ENCODE assay signal across 14 cellular contexts in the genomic region with DNA sequence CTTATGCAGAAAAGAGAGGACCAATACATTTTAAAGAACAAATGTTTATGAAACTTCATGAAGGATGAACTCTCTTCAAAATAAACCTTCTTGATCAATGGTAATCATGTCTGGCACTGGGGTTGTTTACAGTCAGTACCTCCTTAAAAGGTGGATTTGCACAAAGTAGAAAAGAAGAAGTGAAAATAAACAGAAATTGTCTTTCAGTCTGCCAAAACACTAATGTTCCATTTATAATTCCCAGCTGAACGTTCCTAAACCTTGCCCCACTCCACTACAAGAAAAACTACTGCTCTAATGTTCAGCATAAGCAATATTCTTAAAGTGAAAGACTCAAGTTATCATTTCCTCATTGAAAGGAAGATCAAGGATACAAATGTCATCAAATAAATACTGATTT.
DNase-seq lines count a peak whose midpoint lies in the region; ATAC-seq, FAIRE-seq and TF ChIP-seq lines count a peak whose summit lies in the region.
"Had no signal": no experiment of that assay in that cellular context is flagged by ENCODE, and none has a peak within 500 bp of the region (broad histone marks: within the 10 kb centered on the region; RNA-seq: fewer than 3 reads in every experiment).

No MANE protein-coding gene starts in this region.

- H3K9ac ChIP-seq in GM12878 (ENCODE audit: control insufficient read depth, insufficient read depth, low read length) = no peak overlapping the region

- intact Hi-C loops in GM12878 (cut with micrococcal nuclease; ENCODE audit: unreplicated experiment) (no loop called here), testis (cut with DNase I; ENCODE audit: low total_unique reads) (no loop called here)

- H3K36me3 ChIP-seq in ACC112 (ENCODE audit: insufficient read depth, low read length) (0 out of 2 replicates have a peak, but pooled peaks cover 4% of the 10 kb centered on the region), GM12878 (ENCODE audit: control insufficient read depth in 2 of 2, insufficient read depth in 2 of 2, low read length in 1 of 2) (peaks cover 0 to 8% of the 10 kb centered on the region in 2 experiments; a peak in 2 of 4 replicates), testis (ENCODE audit: low read depth, missing control alignments) (no peaks in the 10 kb centered on the region)

- CTCF ChIA-PET in GM12878 (lab: Yijun Ruan, JAX) = interaction anchor here (1.5 kb wide), 1 partner anchor 72 kb away, joined by 3 read pairs; no protein-coding TSS in a partner anchor

- RAD21 ChIA-PET in GM12878 (lab: Charles Lee; ENCODE audit: unreplicated experiment) = no interaction called here

- H3K79me2 ChIP-seq in ACC112 (ENCODE audit: control insufficient read depth, insufficient read depth, low read length, unreplicated experiment) = peaks cover 19% of the 10 kb centered on the region
- no peaks in the 10 kb centered on the region for H3K79me2 ChIP-seq in GM12878 (ENCODE audit: control insufficient read depth, insufficient read depth, low read length)

- peaks cover 16% of the 10 kb centered on the region for H3K36me3 Mint-ChIP-seq in memory B cell

- H3K9me3 Mint-ChIP-seq in memory B cell = no peaks in the 10 kb centered on the region
- H3K9me3 Mint-ChIP-seq: stimulated activated effector memory CD8-positive, alpha-beta T cell treated with anti-CD3 and anti-CD28 coated beads, Interleukin-12 subunit alpha, Interleukin-12 subunit beta, amount 100 ng/mL, for 72 hours had no signal

- H3K4me3 ChIP-seq in ACC112 (ENCODE audit: low read depth, low read length) (peak overlapping the region; percentile 60), HL-60 (replicated peaks; ENCODE audit: insufficient read depth, low read length) (no peak overlapping the region), GM12878 (no peak overlapping the region), testis (no peak overlapping the region)
- H3K4me3 ChIP-seq: cardiac muscle cell, psoas muscle had no signal

- TF ChIP-seq EP300 in GM12878 (IDR thresholded peaks at IDR 0.05; ENCODE audit: borderline replicate concordance in 1 of 2, control insufficient read depth in 1 of 2, low read depth in 2 of 2, low read length in 2 of 2) = no peak

- ATAC-seq in GM12878 (peak; percentile 72), memory B cell (ENCODE audit: low read depth) (peak; percentile 66)
- ATAC-seq: stimulated activated effector memory CD8-positive, alpha-beta T cell treated with anti-CD3 and anti-CD28 coated beads, Interleukin-12 subunit alpha, Interleukin-12 subunit beta, amount 100 ng/mL, for 72 hours had no signal

- H3K27me3 ChIP-seq in ACC112 (ENCODE audit: insufficient read depth, low read length) = no peaks in the 10 kb centered on the region
- no peaks in the 10 kb centered on the region for H3K27me3 ChIP-seq in HL-60 (ENCODE audit: insufficient read depth, poor library complexity, severe bottlenecking)
- H3K27me3 ChIP-seq in GM12878 (replicated peaks in 1 of 2; ENCODE audit: control insufficient read depth in 2 of 2, insufficient read depth in 2 of 2, low read length in 1 of 2) = no peaks in the 10 kb centered on the region
- H3K27me3 ChIP-seq in testis = no peaks in the 10 kb centered on the region
- H3K27me3 ChIP-seq: cardiac muscle cell had no signal

- FAIRE-seq in GM12878 (lab: Jason Lieb, UNC) (no peak), HTR-8/SVneo (lab: Jason Lieb, UNC) (no peak)

- peak overlapping the region; percentile 15; the same call in 1 of the 2 replicates for H3K4me2 ChIP-seq in GM12878 (ENCODE audit: control insufficient read depth, insufficient read depth)

- peak overlapping the region; percentile 41 for H3K4me3 Mint-ChIP-seq in memory B cell
- H3K4me3 Mint-ChIP-seq: activated CD4-positive, alpha-beta memory T cell treated with anti-CD3 and anti-CD28 coated beads for 36 hours; stimulated activated effector memory CD8-positive, alpha-beta T cell treated with anti-CD3 and anti-CD28 coated beads, Interleukin-12 subunit alpha, Interleukin-12 subunit beta, amount 100 ng/mL, for 72 hours had no signal

- H3K4me1 ChIP-seq in ACC112 (ENCODE audit: control insufficient read depth, insufficient read depth, low read length, unreplicated experiment) (peaks cover 18% of the 10 kb centered on the region), GM12878 (ENCODE audit: control insufficient read depth, insufficient read depth, low read length) (no peaks in the 10 kb centered on the region), testis (no peaks in the 10 kb centered on the region)

- in situ Hi-C loops in GM12878 (cut with MboI) = no loop called here

- H2AFZ ChIP-seq in ACC112 (ENCODE audit: low read length, unreplicated experiment) (no peak overlapping the region), GM12878 (ENCODE audit: control insufficient read depth, low read depth, low read length) (no peak overlapping the region)

- H3K27ac ChIP-seq in ACC112 (ENCODE audit: low read depth, low read length) (peak overlapping the region; percentile 80), HL-60 (replicated peaks) (peak overlapping the region; percentile 53), GM12878 (ENCODE audit: control insufficient read depth, insufficient read depth) (0 out of 2 replicates have a peak overlapping the region, but pooled peaks have one; percentile 14), testis (no peak overlapping the region)
- H3K27ac ChIP-seq: cardiac muscle cell, psoas muscle had no signal

- no peak for DNase-seq in HL-60 (ENCODE audit: low read depth in 1 of 2, low spot score in 1 of 2)
- no peak for DNase-seq in GM12878 (ENCODE audit: low read depth, low spot score)
- no peak for DNase-seq in memory B cell (ENCODE audit: low spot score in 2 of 2)
- DNase-seq in testis = no peak
- no peak for DNase-seq in HTR-8/SVneo (ENCODE audit: insufficient read length, low spot score)
- no peak for DNase-seq in NCI-H2196 (lab: John Stamatoyannopoulos, UW; ENCODE audit: unreplicated experiment)
- no peak for DNase-seq in NCI-H2029 treated with DMSO at 0.1 percent for 48 hours (lab: John Stamatoyannopoulos, UW)
- DNase-seq: activated naive CD4-positive, alpha-beta T cell; T-helper 2 cell had no signal

- H3K9me3 ChIP-seq in GM12878 (replicated peaks; ENCODE audit: control insufficient read depth, insufficient read depth, low read length) = no peaks in the 10 kb centered on the region; the same call in 1 of the 3 replicates
- no peaks in the 10 kb centered on the region for H3K9me3 ChIP-seq in testis

- TF ChIP-seq CTCF in HL-60 (IDR thresholded peaks at IDR 0.05; ENCODE audit: insufficient read depth, low read length) = no peak
- no peak for TF ChIP-seq CTCF in GM12878 (IDR thresholded peaks at IDR 0.05 in 2 of 3, conservative IDR thresholded peaks at IDR 0.05 in 1 of 3; ENCODE audit: control insufficient read depth in 2 of 3, extremely low read depth in 1 of 3, insufficient read depth in 1 of 3, low read depth in 3 of 3, low read length in 3 of 3)
- no peak for TF ChIP-seq CTCF in testis (IDR thresholded peaks at IDR 0.05)

- peak overlapping the region; percentile 65 for H3K27ac Mint-ChIP-seq in memory B cell
- H3K27ac Mint-ChIP-seq: activated CD4-positive, alpha-beta memory T cell treated with anti-CD3 and anti-CD28 coated beads for 36 hours; stimulated activated effector memory CD8-positive, alpha-beta T cell treated with anti-CD3 and anti-CD28 coated beads, Interleukin-12 subunit alpha, Interleukin-12 subunit beta, amount 100 ng/mL, for 72 hours had no signal

- TF ChIP-seq RAD21 in GM12878 (IDR thresholded peaks at IDR 0.05; ENCODE audit: insufficient read depth, low read depth, low read length) = no peak

- POLR2A ChIA-PET in GM12878 (lab: Charles Lee) = interaction anchor here (0.5 to 0.6 kb wide), 2 partner anchors 7 to 73 kb away, joined by 5 to 10 read pairs; no protein-coding TSS in a partner anchor

- TF ChIP-seq POLR2A in GM12878 (IDR thresholded peaks at IDR 0.05; ENCODE audit: low read depth, low read length) (no peak), testis (IDR thresholded peaks at IDR 0.05) (no peak)

- no peaks in the 10 kb centered on the region for H4K20me1 ChIP-seq in GM12878 (ENCODE audit: control insufficient read depth, insufficient read depth)

- WGBS in GM12878 (ENCODE audit: insufficient coverage, insufficient replicate concordance, low lambda C conversion rate, missing lambda C conversion rate) = 0% methylated on average over 1 of the region's 1 CpG
- 17 to 31% methylated on average over 1 of the region's 1 CpG for WGBS in testis, 2 donors

- BruUV-seq in GM12878 (replicated peaks; lab: Mats Ljungman, UMichigan) = no TSS peak

- peaks cover 25% of the 10 kb centered on the region for H3K4me1 Mint-ChIP-seq in memory B cell

- no peaks in the 10 kb centered on the region for H3K27me3 Mint-ChIP-seq in memory B cell
- H3K27me3 Mint-ChIP-seq: activated CD4-positive, alpha-beta memory T cell treated with anti-CD3 and anti-CD28 coated beads for 36 hours had no signal

- SMC1A ChIA-PET in GM12878 (lab: Charles Lee; ENCODE audit: uncharacterized antibody, unreplicated experiment) = interaction anchor here (0.6 to 0.9 kb wide), 2 partner anchors 76 to 102 kb away, joined by 3 read pairs; no protein-coding TSS in a partner anchor

TF ChIP-seq in GM12878, 131 proteins besides CTCF, POLR2A, EP300 and RAD21 (continues in another document):
- no peak for TF ChIP-seq ZNF24 (IDR thresholded peaks at IDR 0.05)
- TF ChIP-seq SKIL (IDR thresholded peaks at IDR 0.05; ENCODE audit: low read depth, poor library complexity, severe bottlenecking) = peak; percentile 31

Comparison
In these comparisons a context has a peak if more than half of its experiments do, and no peak if none do; other contexts are left out.
1. H3K27ac ChIP-seq: peak in ACC112 (single experiment), HL-60 (single experiment) and GM12878 (single experiment); none in testis (0 of 2).